23 cellular contexts compared by ENCODE assay signal in genomic region chr15:60009581-60010379, GRCh38. TPM values are rescaled to one million over a fixed set of nuclear protein-coding genes. Genes with fewer than 3 reads are reported as not detected.
A peak's percentile ranks its signal among the peaks of the same experiment; 100 is the strongest.
DNase-seq lines count a peak whose midpoint lies in the region; ATAC-seq and TF ChIP-seq lines count a peak whose summit lies in the region.
"Had no signal": no experiment of that assay in that cellular context is flagged by ENCODE, and none has a peak within 500 bp of the region (broad histone marks: within the 10 kb centered on the region; RNA-seq: fewer than 3 reads in every experiment).

No MANE protein-coding gene starts in this region.

- ATAC-seq in GM23338 = no peak
- ATAC-seq: Right ventricle myocardium inferior had no signal

- H3F3A ChIP-seq in GM23338 (replicated peaks; ENCODE audit: low read depth) (peaks cover 7% of the 10 kb centered on the region; the same call in 1 of the 2 replicates), PC-9 (ENCODE audit: insufficient read depth, low read depth) (peaks cover 16% of the 10 kb centered on the region)

- H3K79me2 ChIP-seq in GM23338 (replicated peaks; ENCODE audit: insufficient read depth) (no peaks in the 10 kb centered on the region; the same call in 1 of the 2 replicates), PC-9 (ENCODE audit: low read depth) (peaks cover 5% of the 10 kb centered on the region), hepatocyte (no peaks in the 10 kb centered on the region)

- POLR2A ChIA-PET in PC-9 (lab: Charles Lee; ENCODE audit: unreplicated experiment) = no interaction called here

- no peaks in the 10 kb centered on the region; the same call in 1 of the 3 replicates for H3K36me3 Mint-ChIP-seq in GM23338 (ENCODE audit: low read depth)

- peak overlapping the region; percentile 64 for H3K4me3 Mint-ChIP-seq in GM23338
- H3K4me3 Mint-ChIP-seq: HFFc6 had no signal

- H3K27ac ChIP-seq in GM23338 (ENCODE audit: low read depth) = peak overlapping the region; percentile 88
- no peak overlapping the region for H3K27ac ChIP-seq in PC-9
- H3K27ac ChIP-seq in hepatocyte = no peak overlapping the region
- H3K27ac ChIP-seq: BLaER1, Peyer's patch had no signal

- peaks cover 23% of the 10 kb centered on the region for H3K27me3 Mint-ChIP-seq in GM23338 (ENCODE audit: insufficient read depth, low read depth, poor library complexity)

- no peaks in the 10 kb centered on the region for H3K9me3 ChIP-seq in PC-9 (ENCODE audit: insufficient read depth, low read depth)
- no peaks in the 10 kb centered on the region for H3K9me3 ChIP-seq in iPS-15b (ENCODE audit: control insufficient read depth, insufficient read depth, low read length)
- no peaks in the 10 kb centered on the region for H3K9me3 ChIP-seq in neuron (ENCODE audit: low read length)
- no peaks in the 10 kb centered on the region for H3K9me3 ChIP-seq in hepatocyte (ENCODE audit: low read depth)
- H3K9me3 ChIP-seq: Peyer's patch had no signal

- H2AFZ ChIP-seq in GM23338 = no peak overlapping the region
- no peak overlapping the region for H2AFZ ChIP-seq in PC-9
- H2AFZ ChIP-seq in neuron (ENCODE audit: low read depth, low read length) = no peak overlapping the region
- H2AFZ ChIP-seq in hepatocyte = no peak overlapping the region

- TF ChIP-seq CTCF in GM23338 (conservative IDR thresholded peaks at IDR 0.05; ENCODE audit: low read depth in 2 of 2) = no peak
- no peak for TF ChIP-seq CTCF in PC-9 (conservative IDR thresholded peaks at IDR 0.05)
- TF ChIP-seq CTCF in hepatocyte (IDR thresholded peaks at IDR 0.05; ENCODE audit: poor library complexity) = no peak

- CTCF ChIA-PET in PC-9 (lab: Charles Lee) = interaction anchor here (0.5 kb wide), 1 partner anchor 126 kb away, joined by 3 read pairs; no protein-coding TSS in a partner anchor

- WGBS in hepatocyte (ENCODE audit: low lambda C conversion rate, missing lambda C conversion rate) = 9% methylated on average over 10 of the region's 10 CpGs

- H3K4me1 ChIP-seq in GM23338 (ENCODE audit: insufficient read depth) (peaks cover 64% of the 10 kb centered on the region), PC-9 (replicated peaks; ENCODE audit: insufficient read depth) (peaks cover 28% of the 10 kb centered on the region), iPS-15b (ENCODE audit: control insufficient read depth, insufficient read depth, low read length) (peaks cover 53% of the 10 kb centered on the region), neuron (ENCODE audit: insufficient read depth, low read length) (peaks cover 64% of the 10 kb centered on the region), hepatocyte (ENCODE audit: insufficient read depth) (peaks cover 15% of the 10 kb centered on the region)

- H3K9me2 ChIP-seq in GM23338 (ENCODE audit: insufficient read depth) (no peaks in the 10 kb centered on the region), PC-9 (ENCODE audit: insufficient read depth) (no peaks in the 10 kb centered on the region), hepatocyte (replicated peaks; ENCODE audit: insufficient read depth) (no peaks in the 10 kb centered on the region)

- DNase-seq in GM23338 (ENCODE audit: low spot score) (peak; percentile 30), PC-9 (no peak), DMS114 treated with DMSO at 0.1 percent for 48 hours (lab: John Stamatoyannopoulos, UW; ENCODE audit: unreplicated experiment) (no peak), hepatocyte (ENCODE audit: low spot score) (no peak), HUDEP-2 (lab: John Stamatoyannopoulos, UW; ENCODE audit: unreplicated experiment in 76 of 76) (no peak)
- no peak for DNase-seq in stimulated activated naive CD4-positive, alpha-beta T cell (lab: John Stamatoyannopoulos, UW)
- DNase-seq: CD4-positive, alpha-beta memory T cell; EL; HFFc6; Karpas-422; NCI-H1436; NCI-H2171 treated with DMSO at 0.1 percent for 48 hours; NCI-H446 treated with DMSO at 0.1 percent for 48 hours; Peyer's patch had no signal

- H3K27ac Mint-ChIP-seq in GM23338 = peak overlapping the region; percentile 41; the same call in 1 of the 2 replicates
- H3K27ac Mint-ChIP-seq: HFFc6, IgD-negative memory B cell had no signal

- H4K20me1 ChIP-seq in GM23338 (replicated peaks; ENCODE audit: insufficient read depth) (no peaks in the 10 kb centered on the region), PC-9 (ENCODE audit: insufficient read depth) (no peaks in the 10 kb centered on the region), hepatocyte (ENCODE audit: insufficient read depth, poor library complexity, severe bottlenecking) (no peaks in the 10 kb centered on the region)

- peak overlapping the region; percentile 44 for H3K4me3 ChIP-seq in GM23338
- H3K4me3 ChIP-seq in PC-9 = no peak overlapping the region
- peak overlapping the region; percentile 21 for H3K4me3 ChIP-seq in iPS-15b (ENCODE audit: low read depth, low read length)
- peak overlapping the region; percentile 19 for H3K4me3 ChIP-seq in neuron (ENCODE audit: low read length)
- no peak overlapping the region for H3K4me3 ChIP-seq in hepatocyte
- H3K4me3 ChIP-seq: BLaER1, Peyer's patch had no signal

- H3K27me3 ChIP-seq in GM23338 (ENCODE audit: insufficient read depth) (peaks cover 23% of the 10 kb centered on the region), PC-9 (ENCODE audit: insufficient read depth, low read depth) (no peaks in the 10 kb centered on the region), iPS-15b (ENCODE audit: control insufficient read depth, insufficient read depth, low read length) (peaks cover 19% of the 10 kb centered on the region), neuron (ENCODE audit: insufficient read depth, low read length) (no peaks in the 10 kb centered on the region), hepatocyte (peaks cover 98% of the 10 kb centered on the region)

- H3K36me3 ChIP-seq in GM23338 (ENCODE audit: insufficient read depth) (no peaks in the 10 kb centered on the region), PC-9 (ENCODE audit: low read depth) (no peaks in the 10 kb centered on the region), iPS-15b (ENCODE audit: control insufficient read depth, insufficient read depth, low read length) (no peaks in the 10 kb centered on the region), neuron (ENCODE audit: insufficient read depth, low read length) (no peaks in the 10 kb centered on the region), hepatocyte (replicated peaks; ENCODE audit: insufficient read depth, low read depth) (no peaks in the 10 kb centered on the region)
- H3K36me3 ChIP-seq: BLaER1, Peyer's patch had no signal

- intact Hi-C loops in PC-9 (cut with micrococcal nuclease; ENCODE audit: unreplicated experiment) = loop anchor here (5.0 to 10.0 kb wide), 3 partner anchors 173 to 285 kb away; no protein-coding TSS in a partner anchor

- H3K4me2 ChIP-seq in GM23338 = peak overlapping the region; percentile 93
- 0 out of 2 replicates have a peak overlapping the region, but pooled peaks have one; percentile 19 for H3K4me2 ChIP-seq in PC-9
- H3K4me2 ChIP-seq in hepatocyte = no peak overlapping the region
- H3K4me2 ChIP-seq: BLaER1 had no signal

- no peak overlapping the region for H3K9ac ChIP-seq in iPS-15b (ENCODE audit: low read depth, low read length)
- H3K9ac ChIP-seq: BLaER1 had no signal

- no TSS peak for BruUV-seq in PC-9 (replicated peaks; lab: Mats Ljungman, UMichigan)

- no peaks in the 10 kb centered on the region for H3K9me3 Mint-ChIP-seq in GM23338
- H3K9me3 Mint-ChIP-seq: HFFc6 had no signal

- peaks cover 72% of the 10 kb centered on the region for H3K4me1 Mint-ChIP-seq in GM23338

TF ChIP-seq in GM23338, 12 proteins besides CTCF, POLR2A, EP300 and RAD21:
- no peak for TF ChIP-seq NANOG (IDR thresholded peaks at IDR 0.05; ENCODE audit: borderline replicate concordance)

RNA-seq across cellular contexts. Expression of gene FOXB1, which starts 5.7 kb away (rescaled TPM):
- 3.1 and 4.7 TPM in 2 replicates for total RNA-seq in GM23338 (2014; rRNA removed; shearing (Covaris generic))
- polyA plus RNA-seq in GM23338 (2016; fragmentation: Nextera tagmentation; extraction: Ambion mirVana) = 5.4 and 6.7 TPM in 2 replicates
- total RNA-seq in PC-9 (2021) = 2.2 and 2.7 TPM in 2 replicates
- total RNA-seq in hepatocyte = not detected in 2 replicates
- 0.32 TPM in 1 of 2 replicates, not detected in the other for polyA plus RNA-seq in hepatocyte
- total RNA-seq: A673, H4, HFFc6, MCF 10A, Peyer's patch, Right ventricle myocardium inferior, SK-MEL-5 had no signal
- polyA plus RNA-seq: IgD-negative memory B cell had no signal

Comparison
In these comparisons a context has a peak if more than half of its experiments do, and no peak if none do; other contexts are left out.
1. H3K4me3 ChIP-seq: peak in GM23338 (single experiment), iPS-15b (single experiment) and neuron (single experiment); none in PC-9 (single experiment) and hepatocyte (single experiment).